Comparison of ENCODE assay signal across 23 cellular contexts in genomic region chr10:51421853-51422252, GRCh38.
DNase-seq lines count a peak whose midpoint lies in the region; ATAC-seq and TF ChIP-seq lines count a peak whose summit lies in the region.
"Had no signal": no experiment of that assay in that cellular context is flagged by ENCODE, and none has a peak within 500 bp of the region (broad histone marks: within the 10 kb centered on the region; RNA-seq: fewer than 3 reads in every experiment).

No MANE protein-coding gene starts in this region.

- H3K4me1 ChIP-seq in left lung (peaks cover 0 to 7% of the 10 kb centered on the region in 2 donors), uterus (peaks cover 0 to 10% of the 10 kb centered on the region in 2 donors)
- H3K4me1 ChIP-seq: tibial nerve had no signal

- H3K27me3 ChIP-seq in left lung: no peaks in the 10 kb centered on the region
- no peaks in the 10 kb centered on the region for H3K27me3 ChIP-seq in uterus
- H3K27me3 ChIP-seq: neural progenitor cell, tibial nerve had no signal

- no peaks in the 10 kb centered on the region for H3K36me3 Mint-ChIP-seq in osteocyte (ENCODE audit: unreplicated experiment)
- H3K36me3 Mint-ChIP-seq: activated naive CD4-positive, alpha-beta T cell treated with anti-CD3 and anti-CD28 coated beads, Interleukin-2, amount 50 U/mL, for 24 hours; CD8-positive, alpha-beta T cell; neural progenitor cell had no signal

- DNase-seq in DMS53 (lab: John Stamatoyannopoulos, UW) (peak; percentile 18), DMS53 treated with DMSO at 0.1 percent for 48 hours (lab: John Stamatoyannopoulos, UW; ENCODE audit: unreplicated experiment) (no peak), fibroblast of mammary gland (ENCODE audit: low read depth) (peak; percentile 11), left lung (no peak), uterus (no peak), amniotic stem cell (lab: John Stamatoyannopoulos, UW) (no peak), osteocyte (ENCODE audit: extremely low spot score, unreplicated experiment) (no peak)
- no peak for DNase-seq in stimulated activated CD4-positive, alpha-beta T cell treated with anti-CD3 and anti-CD28 coated beads, Interleukin-2, amount 100 ng/mL, for 48 hours
- DNase-seq: activated CD4-positive, alpha-beta T cell treated with anti-CD3 and anti-CD28 coated beads for 4 hours; KG1; MV-4-11; NCI-H748 treated with DMSO at 0.1 percent for 48 hours; SIG-M5; stimulated activated naive CD4-positive, alpha-beta T cell had no signal

- H3K9me3 Mint-ChIP-seq in osteocyte (ENCODE audit: unreplicated experiment): no peaks in the 10 kb centered on the region
- H3K9me3 Mint-ChIP-seq: activated naive CD4-positive, alpha-beta T cell treated with anti-CD3 and anti-CD28 coated beads, Interleukin-2, amount 50 U/mL, for 24 hours; activated T-helper 1 cell treated with anti-CD3 and anti-CD28 coated beads, Interleukin-12 subunit alpha, Interleukin-12 subunit beta, Interleukin-2, Interleukin-4 antibody, amounts not matched to agents 30 ng/mL and 10 ng/mL and 1 ng/mL, durations not matched to agents 14 hours and 24 hours and 36 hours; CD8-positive, alpha-beta T cell; HFFc6; neural progenitor cell had no signal

- peak; percentile 30 for ATAC-seq in left lung
- ATAC-seq: CD8-positive, alpha-beta T cell had no signal

- H3K27ac ChIP-seq in left lung: peak overlapping the region in 1 of 2 donors; percentile 10
- peak overlapping the region; percentile 72 to 77 for H3K27ac ChIP-seq in uterus
- H3K27ac ChIP-seq: 22Rv1, neural progenitor cell, PC-9 had no signal

- TF ChIP-seq CTCF in fibroblast of mammary gland (conservative IDR thresholded peaks at IDR 0.05; ENCODE audit: control insufficient read depth, insufficient read depth, low read depth, low read length): no peak
- no peak for TF ChIP-seq CTCF in left lung (IDR thresholded peaks at IDR 0.05)
- no peak for TF ChIP-seq CTCF in uterus (IDR thresholded peaks at IDR 0.05)
- no peak for TF ChIP-seq CTCF in osteocyte (IDR thresholded peaks at IDR 0.05)

- intact Hi-C loops in left lung (cut with DNase I): no loop called here
- intact Hi-C loops in uterus (cut with DNase I; ENCODE audit: low total_unique reads): loop anchor here (10.0 kb wide), 1 partner anchor 357 kb away; no protein-coding TSS in a partner anchor

- no peak overlapping the region for H3K27ac Mint-ChIP-seq in osteocyte (ENCODE audit: unreplicated experiment)
- H3K27ac Mint-ChIP-seq: activated naive CD4-positive, alpha-beta T cell treated with anti-CD3 and anti-CD28 coated beads, Interleukin-2, amount 50 U/mL, for 24 hours; activated T-helper 1 cell treated with anti-CD3 and anti-CD28 coated beads, Interleukin-12 subunit alpha, Interleukin-12 subunit beta, Interleukin-2, Interleukin-4 antibody, amounts not matched to agents 30 ng/mL and 10 ng/mL and 1 ng/mL, durations not matched to agents 14 hours and 24 hours and 36 hours; CD8-positive, alpha-beta T cell; neural progenitor cell had no signal

- no peak for TF ChIP-seq POLR2A in uterus (IDR thresholded peaks at IDR 0.05)

- H3K9me3 ChIP-seq in left lung: no peaks in the 10 kb centered on the region
- no peaks in the 10 kb centered on the region for H3K9me3 ChIP-seq in uterus
- H3K9me3 ChIP-seq: tibial nerve had no signal

- no peak overlapping the region for H3K4me3 ChIP-seq in fibroblast of mammary gland (ENCODE audit: control insufficient read depth, low read depth, low read length)
- H3K4me3 ChIP-seq in left lung: no peak overlapping the region
- no peak overlapping the region for H3K4me3 ChIP-seq in uterus
- H3K4me3 ChIP-seq: neural progenitor cell, PC-9, smooth muscle cell, tibial nerve had no signal

- no peak overlapping the region for H3K4me3 Mint-ChIP-seq in osteocyte (ENCODE audit: unreplicated experiment)
- H3K4me3 Mint-ChIP-seq: activated naive CD4-positive, alpha-beta T cell treated with anti-CD3 and anti-CD28 coated beads, Interleukin-2, amount 50 U/mL, for 24 hours; activated T-helper 1 cell treated with anti-CD3 and anti-CD28 coated beads, Interleukin-12 subunit alpha, Interleukin-12 subunit beta, Interleukin-2, Interleukin-4 antibody, amounts not matched to agents 30 ng/mL and 10 ng/mL and 1 ng/mL, durations not matched to agents 14 hours and 24 hours and 36 hours; CD8-positive, alpha-beta T cell; neural progenitor cell had no signal

- H3K36me3 ChIP-seq in left lung (no peaks in the 10 kb centered on the region), uterus (no peaks in the 10 kb centered on the region)
- H3K36me3 ChIP-seq: neural progenitor cell, tibial nerve had no signal

- peaks cover 21% of the 10 kb centered on the region for H3K4me1 Mint-ChIP-seq in osteocyte (ENCODE audit: unreplicated experiment)

- H3K27me3 Mint-ChIP-seq in osteocyte (ENCODE audit: unreplicated experiment): no peaks in the 10 kb centered on the region

Comparison
In these comparisons a context has a peak if more than half of its experiments do, and no peak if none do; other contexts are left out.
1. DNase-seq: peak in DMS53 (single experiment) and fibroblast of mammary gland (single experiment); none in DMS53 treated with DMSO at 0.1 percent for 48 hours (single experiment), left lung (0 of 2), uterus (0 of 2), amniotic stem cell (single experiment), stimulated activated CD4-positive, alpha-beta T cell treated with anti-CD3 and anti-CD28 coated beads, Interleukin-2, amount 100 ng/mL, for 48 hours (0 of 2) and osteocyte (single experiment).